ENCODE assay signal across 8 cellular contexts in the genomic region with DNA sequence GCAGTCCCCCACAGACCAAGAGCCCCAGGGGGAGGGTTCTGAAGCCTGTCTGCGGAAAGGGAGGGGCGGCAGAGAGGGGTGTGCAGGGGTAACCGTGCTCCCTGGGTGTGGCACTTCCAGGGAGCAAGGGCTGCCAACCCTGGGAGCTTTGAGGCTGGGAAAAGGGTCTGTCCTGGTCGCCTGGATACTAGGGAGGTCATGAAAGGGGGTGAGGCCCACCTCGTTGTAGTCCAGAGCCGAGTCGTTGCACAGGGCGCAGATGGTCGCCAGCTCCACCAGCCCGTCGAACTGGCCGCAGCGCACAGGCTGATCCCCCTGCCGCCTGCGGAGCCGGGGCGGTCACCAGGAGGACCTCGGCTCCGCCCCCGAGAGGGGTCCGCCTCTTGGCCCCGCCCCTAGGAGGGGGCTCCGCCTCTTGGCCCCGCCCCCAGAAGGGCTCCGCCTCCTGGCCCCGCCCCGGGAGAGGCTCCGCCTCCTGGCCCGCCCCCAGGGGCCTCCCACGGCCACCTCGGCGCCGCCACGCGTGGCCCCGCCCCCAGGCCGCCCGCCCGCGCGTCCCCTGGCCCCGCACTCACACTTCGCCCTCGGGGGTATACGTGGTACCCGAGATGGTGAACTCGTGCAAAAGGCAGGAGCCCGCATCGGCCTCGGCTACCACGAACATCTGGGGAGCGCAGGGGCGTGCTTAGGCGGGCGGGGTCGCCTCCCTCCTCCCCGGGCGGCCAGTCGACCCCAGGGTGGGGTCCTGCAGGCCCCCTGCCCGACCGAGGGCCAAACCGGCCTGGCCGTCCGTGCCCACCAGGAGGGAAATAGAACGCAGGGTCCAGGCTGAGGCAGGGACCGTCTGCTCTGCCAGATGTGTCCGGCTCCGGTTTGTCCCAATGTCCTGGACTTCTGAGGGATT. TPM values are rescaled to one million over a fixed set of nuclear protein-coding genes. Genes with fewer than 3 reads are reported as not detected.
A peak's percentile ranks its signal among the peaks of the same experiment; 100 is the strongest.
DNase-seq lines count a peak whose midpoint lies in the region; TF ChIP-seq lines count a peak whose summit lies in the region.

No MANE protein-coding gene starts in this region.

- no peak for TF ChIP-seq EP300 in neural cell (conservative IDR thresholded peaks at IDR 0.05; ENCODE audit: poor library complexity, severe bottlenecking)

- no peaks in the 10 kb centered on the region for H3K9me3 Mint-ChIP-seq in activated T-helper 2 cell treated with anti-CD3 and anti-CD28 coated beads, Interferon-gamma antibody, Interleukin-2, Interleukin-4, amounts not matched to agents 10 μg/mL and 5 μg/mL and 100 μg/mL, durations not matched to agents 14 hours and 24 hours and 36 hours

- H4K20me1 ChIP-seq in neural cell (ENCODE audit: insufficient read depth) = no peaks in the 10 kb centered on the region

- H3K9me2 ChIP-seq in neural cell (ENCODE audit: insufficient read depth, low read length) = no peaks in the 10 kb centered on the region

- H3K4me2 ChIP-seq in neural cell (ENCODE audit: low read length) = no peak overlapping the region

- DNase-seq in activated T-cell treated with anti-CD3 and anti-CD28 coated beads for 1 hour (ENCODE audit: low read depth) (peak; percentile 33), activated T-cell treated with anti-CD3 and anti-CD28 coated beads for 4 hours (no peak), fibroblast of mammary gland (ENCODE audit: low read depth) (peak; percentile 38), AML-193 (lab: John Stamatoyannopoulos, UW) (no peak), NCI-H146 treated with DMSO at 0.1 percent for 48 hours (lab: John Stamatoyannopoulos, UW; ENCODE audit: unreplicated experiment) (no peak)
- peak in 2 of 3 experiments; percentile 32 to 50 for DNase-seq in activated CD8-positive, alpha-beta memory T cell treated with anti-CD3 and anti-CD28 coated beads for 48 hours (ENCODE audit: low read depth in 2 of 3, low spot score in 2 of 3)
- no peak for DNase-seq in activated T-helper 2 cell treated with anti-CD3 and anti-CD28 coated beads, Interferon-gamma antibody, Interleukin-2, Interleukin-4, amounts not matched to agents 10 μg/mL and 5 μg/mL and 100 μg/mL, durations not matched to agents 14 hours and 24 hours and 36 hours (ENCODE audit: low spot score)

- no peak overlapping the region for H3K27ac Mint-ChIP-seq in activated T-helper 2 cell treated with anti-CD3 and anti-CD28 coated beads, Interferon-gamma antibody, Interleukin-2, Interleukin-4, amounts not matched to agents 10 μg/mL and 5 μg/mL and 100 μg/mL, durations not matched to agents 14 hours and 24 hours and 36 hours

- H3F3A ChIP-seq in neural cell (ENCODE audit: insufficient read depth, low read length, poor library complexity, severe bottlenecking) = no peaks in the 10 kb centered on the region

- no peak overlapping the region for H3K9ac ChIP-seq in neural cell (ENCODE audit: low read length)

- no peak for TF ChIP-seq CTCF in fibroblast of mammary gland (conservative IDR thresholded peaks at IDR 0.05; ENCODE audit: control insufficient read depth, insufficient read depth, low read depth, low read length)
- TF ChIP-seq CTCF in neural cell (IDR thresholded peaks at IDR 0.05; ENCODE audit: poor library complexity, severe bottlenecking) = no peak

- no peaks in the 10 kb centered on the region for H3K79me2 ChIP-seq in neural cell (replicated peaks; ENCODE audit: insufficient read depth, low read length)

- no peaks in the 10 kb centered on the region for H3K4me1 Mint-ChIP-seq in activated T-helper 2 cell treated with anti-CD3 and anti-CD28 coated beads, Interferon-gamma antibody, Interleukin-2, Interleukin-4, amounts not matched to agents 10 μg/mL and 5 μg/mL and 100 μg/mL, durations not matched to agents 14 hours and 24 hours and 36 hours (ENCODE audit: low read depth)

- peaks cover 66% of the 10 kb centered on the region for H3K36me3 Mint-ChIP-seq in activated T-helper 2 cell treated with anti-CD3 and anti-CD28 coated beads, Interferon-gamma antibody, Interleukin-2, Interleukin-4, amounts not matched to agents 10 μg/mL and 5 μg/mL and 100 μg/mL, durations not matched to agents 14 hours and 24 hours and 36 hours (ENCODE audit: low read depth)

- H3K4me3 ChIP-seq in fibroblast of mammary gland (ENCODE audit: control insufficient read depth, low read depth, low read length) (peak overlapping the region; percentile 25), neural cell (ENCODE audit: low read length) (peak overlapping the region; percentile 21)

- no peak overlapping the region for H3K4me3 Mint-ChIP-seq in activated T-helper 2 cell treated with anti-CD3 and anti-CD28 coated beads, Interferon-gamma antibody, Interleukin-2, Interleukin-4, amounts not matched to agents 10 μg/mL and 5 μg/mL and 100 μg/mL, durations not matched to agents 14 hours and 24 hours and 36 hours (ENCODE audit: low read depth)

- H3K27me3 Mint-ChIP-seq in activated T-helper 2 cell treated with anti-CD3 and anti-CD28 coated beads, Interferon-gamma antibody, Interleukin-2, Interleukin-4, amounts not matched to agents 10 μg/mL and 5 μg/mL and 100 μg/mL, durations not matched to agents 14 hours and 24 hours and 36 hours (ENCODE audit: low read depth) = no peaks in the 10 kb centered on the region

- H3K36me3 ChIP-seq in neural cell (ENCODE audit: insufficient read depth, low read length) = no peaks in the 10 kb centered on the region

- no peaks in the 10 kb centered on the region for H3K27me3 ChIP-seq in neural cell (ENCODE audit: insufficient read depth, low read depth, low read length)

- intact Hi-C loops in activated T-helper 2 cell treated with anti-CD3 and anti-CD28 coated beads, Interferon-gamma antibody, Interleukin-2, Interleukin-4, amounts not matched to agents 10 μg/mL and 5 μg/mL and 100 μg/mL, durations not matched to agents 14 hours and 24 hours and 36 hours (cut with micrococcal nuclease) = no loop called here

- no peak overlapping the region for H2AFZ ChIP-seq in neural cell (ENCODE audit: low read depth, low read length)

- H3K9me3 ChIP-seq in neural cell (ENCODE audit: low read length) = no peaks in the 10 kb centered on the region

- no peak overlapping the region for H3K27ac ChIP-seq in neural cell (ENCODE audit: low read length)

- no peak for TF ChIP-seq RAD21 in neural cell (conservative IDR thresholded peaks at IDR 0.05)

TF ChIP-seq in neural cell, 6 proteins besides CTCF, POLR2A, EP300 and RAD21:
- TF ChIP-seq EZH2 (IDR thresholded peaks at IDR 0.05; ENCODE audit: borderline replicate concordance, insufficient read depth, low read length, poor library complexity, severe bottlenecking) = no peak
- no peak for TF ChIP-seq SMC3 (conservative IDR thresholded peaks at IDR 0.05; ENCODE audit: poor library complexity)
- no peak for TF ChIP-seq MXI1 (conservative IDR thresholded peaks at IDR 0.05; ENCODE audit: poor library complexity, severe bottlenecking)
- TF ChIP-seq, protein P1, sequence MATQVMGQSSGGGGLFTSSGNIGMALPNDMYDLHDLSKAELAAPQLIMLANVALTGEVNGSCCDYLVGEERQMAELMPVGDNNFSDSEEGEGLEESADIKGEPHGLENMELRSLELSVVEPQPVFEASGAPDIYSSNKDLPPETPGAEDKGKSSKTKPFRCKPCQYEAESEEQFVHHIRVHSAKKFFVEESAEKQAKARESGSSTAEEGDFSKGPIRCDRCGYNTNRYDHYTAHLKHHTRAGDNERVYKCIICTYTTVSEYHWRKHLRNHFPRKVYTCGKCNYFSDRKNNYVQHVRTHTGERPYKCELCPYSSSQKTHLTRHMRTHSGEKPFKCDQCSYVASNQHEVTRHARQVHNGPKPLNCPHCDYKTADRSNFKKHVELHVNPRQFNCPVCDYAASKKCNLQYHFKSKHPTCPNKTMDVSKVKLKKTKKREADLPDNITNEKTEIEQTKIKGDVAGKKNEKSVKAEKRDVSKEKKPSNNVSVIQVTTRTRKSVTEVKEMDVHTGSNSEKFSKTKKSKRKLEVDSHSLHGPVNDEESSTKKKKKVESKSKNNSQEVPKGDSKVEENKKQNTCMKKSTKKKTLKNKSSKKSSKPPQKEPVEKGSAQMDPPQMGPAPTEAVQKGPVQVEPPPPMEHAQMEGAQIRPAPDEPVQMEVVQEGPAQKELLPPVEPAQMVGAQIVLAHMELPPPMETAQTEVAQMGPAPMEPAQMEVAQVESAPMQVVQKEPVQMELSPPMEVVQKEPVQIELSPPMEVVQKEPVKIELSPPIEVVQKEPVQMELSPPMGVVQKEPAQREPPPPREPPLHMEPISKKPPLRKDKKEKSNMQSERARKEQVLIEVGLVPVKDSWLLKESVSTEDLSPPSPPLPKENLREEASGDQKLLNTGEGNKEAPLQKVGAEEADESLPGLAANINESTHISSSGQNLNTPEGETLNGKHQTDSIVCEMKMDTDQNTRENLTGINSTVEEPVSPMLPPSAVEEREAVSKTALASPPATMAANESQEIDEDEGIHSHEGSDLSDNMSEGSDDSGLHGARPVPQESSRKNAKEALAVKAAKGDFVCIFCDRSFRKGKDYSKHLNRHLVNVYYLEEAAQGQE (IDR thresholded peaks at IDR 0.05; ENCODE audit: borderline replicate concordance) = no peak
- TF ChIP-seq TAF1 (IDR thresholded peaks at IDR 0.05; ENCODE audit: low read depth) = no peak
- no peak for TF ChIP-seq POLR2AphosphoS5 (IDR thresholded peaks at IDR 0.05)

RNA-seq across cellular contexts. Expression of gene ATP2A3, which starts 19.5 kb away (rescaled TPM):
- polyA plus RNA-seq in neural cell = not detected in 2 replicates
- not detected in 2 replicates for polyA minus RNA-seq in neural cell
- total RNA-seq in activated T-helper 2 cell treated with anti-CD3 and anti-CD28 coated beads, Interferon-gamma antibody, Interleukin-2, Interleukin-4, amounts not matched to agents 10 μg/mL and 5 μg/mL and 100 μg/mL, durations not matched to agents 14 hours and 24 hours and 36 hours = 147 and 155 TPM in 2 replicates

RNA-seq across cellular contexts. Expression of gene P2RX1, which starts 28.5 kb away (rescaled TPM):
- not detected in 2 replicates for polyA plus RNA-seq in neural cell
- not detected in 2 replicates for polyA minus RNA-seq in neural cell
- 4.0 and 4.1 TPM in 2 replicates for total RNA-seq in activated T-helper 2 cell treated with anti-CD3 and anti-CD28 coated beads, Interferon-gamma antibody, Interleukin-2, Interleukin-4, amounts not matched to agents 10 μg/mL and 5 μg/mL and 100 μg/mL, durations not matched to agents 14 hours and 24 hours and 36 hours

RNA-seq across cellular contexts. Expression of gene CAMKK1, which starts 51.9 kb away (rescaled TPM):
- polyA plus RNA-seq in neural cell = 8.9 and 9.7 TPM in 2 replicates
- polyA minus RNA-seq in neural cell = 9.0 and 9.5 TPM in 2 replicates
- total RNA-seq in activated T-helper 2 cell treated with anti-CD3 and anti-CD28 coated beads, Interferon-gamma antibody, Interleukin-2, Interleukin-4, amounts not matched to agents 10 μg/mL and 5 μg/mL and 100 μg/mL, durations not matched to agents 14 hours and 24 hours and 36 hours = 6.5 and 6.6 TPM in 2 replicates

Comparison
In these comparisons a context has a peak if more than half of its experiments do, and no peak if none do; other contexts are left out.
1. DNase-seq: peak in activated T-cell treated with anti-CD3 and anti-CD28 coated beads for 1 hour (single experiment), activated CD8-positive, alpha-beta memory T cell treated with anti-CD3 and anti-CD28 coated beads for 48 hours (2 of 3) and fibroblast of mammary gland (single experiment); none in activated T-cell treated with anti-CD3 and anti-CD28 coated beads for 4 hours (single experiment), AML-193 (0 of 2), NCI-H146 treated with DMSO at 0.1 percent for 48 hours (single experiment) and activated T-helper 2 cell treated with anti-CD3 and anti-CD28 coated beads, Interferon-gamma antibody, Interleukin-2, Interleukin-4, amounts not matched to agents 10 μg/mL and 5 μg/mL and 100 μg/mL, durations not matched to agents 14 hours and 24 hours and 36 hours (single experiment).